ENCODE assay signal across 21 cellular contexts in genomic region chr10:47095211-47095610, GRCh38.
DNase-seq lines count a peak whose midpoint lies in the region; ATAC-seq and TF ChIP-seq lines count a peak whose summit lies in the region.
"Had no signal": no experiment of that assay in that cellular context is flagged by ENCODE, and none has a peak within 500 bp of the region (broad histone marks: within the 10 kb centered on the region; RNA-seq: fewer than 3 reads in every experiment).

No MANE protein-coding gene starts in this region.

- H3K23ac ChIP-seq in H9 (ENCODE audit: insufficient read length, low read depth, low read length): no peak overlapping the region

- ATAC-seq in activated CD8-positive, alpha-beta memory T cell treated with anti-CD3 and anti-CD28 coated beads, Interleukin-2, amount 10 ng/mL, durations not matched to agents 7 days and 5 days: no peak
- ATAC-seq: A549, GM23338 had no signal

- DNase-seq in H9: peak; percentile 11
- DNase-seq in activated CD8-positive, alpha-beta memory T cell treated with anti-CD3 and anti-CD28 coated beads, Interleukin-2, amount 10 ng/mL, durations not matched to agents 7 days and 5 days: peak; percentile 7
- peak; percentile 20 for DNase-seq in endodermal cell
- peak; percentile 74 for DNase-seq in osteocyte (ENCODE audit: extremely low spot score, unreplicated experiment)
- no peak for DNase-seq in stimulated activated CD4-positive, alpha-beta T cell treated with anti-CD3 and anti-CD28 coated beads, Interleukin-12 subunit alpha, Interleukin-12 subunit beta, amount 100 ng/mL, for 4 hours
- no peak for DNase-seq in smooth muscle cell (lab: John Stamatoyannopoulos, UW; ENCODE audit: unreplicated experiment)
- no peak for DNase-seq in NCI-H446 treated with DMSO at 0.1 percent for 48 hours (lab: John Stamatoyannopoulos, UW)
- DNase-seq in anterior cingulate cortex (lab: John Stamatoyannopoulos, UW): no peak
- DNase-seq: 8988T; ACHN; C1 segment of cervical spinal cord; Calu3; CD4-positive, alpha-beta memory T cell; COR-L47; DMS53; DMS79 treated with DMSO at 0.1 percent for 48 hours; GF-D8; HFFc6 had no signal

- H2AFZ ChIP-seq in H9 (ENCODE audit: low read length): no peak overlapping the region
- H2AFZ ChIP-seq in smooth muscle cell (ENCODE audit: low read depth): no peak overlapping the region
- H2AFZ ChIP-seq: GM23338 had no signal

- H2BK5ac ChIP-seq in H9 (ENCODE audit: insufficient read length, low read length): no peak overlapping the region

- H3K27ac Mint-ChIP-seq in H9: no peak overlapping the region
- H3K27ac Mint-ChIP-seq in activated CD8-positive, alpha-beta memory T cell treated with anti-CD3 and anti-CD28 coated beads, Interleukin-2, amount 10 ng/mL, durations not matched to agents 7 days and 5 days: no peak overlapping the region
- H3K27ac Mint-ChIP-seq in endodermal cell: no peak overlapping the region
- no peak overlapping the region for H3K27ac Mint-ChIP-seq in osteocyte (ENCODE audit: unreplicated experiment)
- H3K27ac Mint-ChIP-seq: CD4-positive, alpha-beta memory T cell; GM23338; HFFc6 had no signal

- H3K79me1 ChIP-seq in H9 (ENCODE audit: insufficient read depth, low read depth, low read length, poor library complexity, severe bottlenecking): no peaks in the 10 kb centered on the region

- H3K27me3 Mint-ChIP-seq in H9 (ENCODE audit: low read depth): no peaks in the 10 kb centered on the region; the same call in none of the 2 replicates
- peaks cover 2% of the 10 kb centered on the region for H3K27me3 Mint-ChIP-seq in activated CD8-positive, alpha-beta memory T cell treated with anti-CD3 and anti-CD28 coated beads, Interleukin-2, amount 10 ng/mL, durations not matched to agents 7 days and 5 days
- peaks cover 8% of the 10 kb centered on the region for H3K27me3 Mint-ChIP-seq in endodermal cell (ENCODE audit: insufficient read depth)
- peaks cover 2% of the 10 kb centered on the region for H3K27me3 Mint-ChIP-seq in osteocyte (ENCODE audit: unreplicated experiment)
- H3K27me3 Mint-ChIP-seq: CD4-positive, alpha-beta memory T cell had no signal

- H3K4me1 Mint-ChIP-seq in H9 (no peaks in the 10 kb centered on the region), endodermal cell (no peaks in the 10 kb centered on the region), osteocyte (ENCODE audit: unreplicated experiment) (no peaks in the 10 kb centered on the region)
- no peaks in the 10 kb centered on the region for H3K4me1 Mint-ChIP-seq in activated CD8-positive, alpha-beta memory T cell treated with anti-CD3 and anti-CD28 coated beads, Interleukin-2, amount 10 ng/mL, durations not matched to agents 7 days and 5 days
- H3K4me1 Mint-ChIP-seq: CD4-positive, alpha-beta memory T cell; GM23338 had no signal

- H3K27me3 ChIP-seq in H9 (ENCODE audit: insufficient read depth, low read length) (no peaks in the 10 kb centered on the region), endodermal cell (ENCODE audit: control insufficient read depth, insufficient read depth, low read length, poor library complexity, severe bottlenecking) (no peaks in the 10 kb centered on the region), smooth muscle cell (ENCODE audit: low read depth) (no peaks in the 10 kb centered on the region)

- H3K4me3 Mint-ChIP-seq in H9 (no peak overlapping the region), endodermal cell (no peak overlapping the region), osteocyte (ENCODE audit: unreplicated experiment) (no peak overlapping the region)
- no peak overlapping the region for H3K4me3 Mint-ChIP-seq in activated CD8-positive, alpha-beta memory T cell treated with anti-CD3 and anti-CD28 coated beads, Interleukin-2, amount 10 ng/mL, durations not matched to agents 7 days and 5 days
- H3K4me3 Mint-ChIP-seq: CD4-positive, alpha-beta memory T cell; GM23338; HFFc6 had no signal

- H3K9ac ChIP-seq in H9 (ENCODE audit: extremely low read depth, insufficient read length, low read length) (no peak overlapping the region), endodermal cell (ENCODE audit: extremely low read depth, low read length, poor library complexity, severe bottlenecking) (no peak overlapping the region), smooth muscle cell (ENCODE audit: low read depth) (no peak overlapping the region)

- no peak overlapping the region for H4K8ac ChIP-seq in H9 (replicated peaks; ENCODE audit: insufficient read length, low read depth, low read length)

- H3K27ac ChIP-seq in H9 (ENCODE audit: insufficient read length, low read depth, low read length) (no peak overlapping the region), endodermal cell (ENCODE audit: low read depth, low read length) (no peak overlapping the region), smooth muscle cell (ENCODE audit: low read depth) (no peak overlapping the region)
- H3K27ac ChIP-seq: A549 had no signal

- CTCF ChIA-PET in activated CD8-positive, alpha-beta memory T cell treated with anti-CD3 and anti-CD28 coated beads, Interleukin-2, amount 10 ng/mL, durations not matched to agents 7 days and 5 days (lab: Charles Lee): no interaction called here

- no peaks in the 10 kb centered on the region for H3F3A ChIP-seq in smooth muscle cell (ENCODE audit: low read depth)

- no peak overlapping the region for H2BK12ac ChIP-seq in H9 (ENCODE audit: insufficient read length, low read depth, low read length)

- no peak overlapping the region for H2BK120ac ChIP-seq in H9 (ENCODE audit: low read depth, low read length, poor library complexity, severe bottlenecking)

- H4K20me1 ChIP-seq in H9 (ENCODE audit: control insufficient read depth, insufficient read depth, insufficient read length) (no peaks in the 10 kb centered on the region), smooth muscle cell (ENCODE audit: low read depth) (no peaks in the 10 kb centered on the region)

- no peak overlapping the region for H2BK20ac ChIP-seq in H9 (ENCODE audit: low read depth, low read length, poor library complexity, severe bottlenecking)

- H2AK5ac ChIP-seq in H9 (ENCODE audit: insufficient read length, low read length): no peak overlapping the region

- H3K36me3 ChIP-seq in endodermal cell (ENCODE audit: control insufficient read depth, insufficient read depth, low read length) (no peaks in the 10 kb centered on the region), smooth muscle cell (ENCODE audit: low read depth) (no peaks in the 10 kb centered on the region)
- H3K36me3 ChIP-seq: HAP-1 had no signal

- TF ChIP-seq CTCF in H9 (conservative IDR thresholded peaks at IDR 0.05) (no peak), endodermal cell (conservative IDR thresholded peaks at IDR 0.05) (no peak), osteocyte (IDR thresholded peaks at IDR 0.05) (no peak), smooth muscle cell (IDR thresholded peaks at IDR 0.05; ENCODE audit: borderline replicate concordance, insufficient read depth, poor library complexity, severe bottlenecking) (no peak)

- no peaks in the 10 kb centered on the region; a peak in 2 of 7 replicates for H3K36me3 Mint-ChIP-seq in H9 (ENCODE audit: insufficient read depth in 1 of 3, low read depth in 3 of 3)
- no peaks in the 10 kb centered on the region for H3K36me3 Mint-ChIP-seq in activated CD8-positive, alpha-beta memory T cell treated with anti-CD3 and anti-CD28 coated beads, Interleukin-2, amount 10 ng/mL, durations not matched to agents 7 days and 5 days
- H3K36me3 Mint-ChIP-seq in endodermal cell (ENCODE audit: low read depth): no peaks in the 10 kb centered on the region
- H3K36me3 Mint-ChIP-seq in osteocyte (ENCODE audit: unreplicated experiment): no peaks in the 10 kb centered on the region
- H3K36me3 Mint-ChIP-seq: CD4-positive, alpha-beta memory T cell had no signal

- no peak overlapping the region for H2BK15ac ChIP-seq in H9 (ENCODE audit: low read depth, low read length)

- H3T11ph ChIP-seq in H9 (ENCODE audit: low read length): no peak overlapping the region

- WGBS in H9 (ENCODE audit: extremely low coverage, insufficient read length, low lambda C conversion rate): no CpG with 5 or more reads among the region's 12 CpGs
- 92 to 100% methylated on average over 1 to 12 of the region's 12 CpGs for WGBS in endodermal cell (ENCODE audit: insufficient coverage in 1 of 2, insufficient read length in 1 of 2), 2 experiments
- WGBS in smooth muscle cell (ENCODE audit: low lambda C conversion rate): 96% methylated on average over 12 of the region's 12 CpGs

- H4K91ac ChIP-seq in H9 (ENCODE audit: insufficient read length, low read depth, low read length): no peak overlapping the region

- H3K4me3 ChIP-seq in endodermal cell (ENCODE audit: low read length) (no peak overlapping the region), smooth muscle cell (no peak overlapping the region)
- H3K4me3 ChIP-seq: A549, GM23338, HAP-1 had no signal

- H3K4me1 ChIP-seq in H9 (ENCODE audit: insufficient read depth, low read length) (no peaks in the 10 kb centered on the region), endodermal cell (ENCODE audit: control insufficient read depth, insufficient read depth, low read length) (no peaks in the 10 kb centered on the region), smooth muscle cell (ENCODE audit: low read depth) (no peaks in the 10 kb centered on the region)
- H3K4me1 ChIP-seq: A549, HAP-1 had no signal

- no peak overlapping the region for H4K5ac ChIP-seq in H9 (ENCODE audit: insufficient read length, low read depth, low read length)

- H3K56ac ChIP-seq in H9 (ENCODE audit: insufficient read length, low read depth, low read length): no peak overlapping the region

- H3K79me2 ChIP-seq in H9 (ENCODE audit: insufficient read depth, low read length) (no peaks in the 10 kb centered on the region), smooth muscle cell (ENCODE audit: low read depth) (no peaks in the 10 kb centered on the region)

- no peak overlapping the region for H3K4ac ChIP-seq in H9 (ENCODE audit: low read depth, low read length)

- H3K23me2 ChIP-seq in H9 (ENCODE audit: insufficient read length, low read depth, low read length, poor library complexity, severe bottlenecking): no peaks in the 10 kb centered on the region

- H3K14ac ChIP-seq in H9 (ENCODE audit: insufficient read depth, low read length): no peak overlapping the region; the same call in 1 of the 2 replicates

- no peak overlapping the region for H3K4me2 ChIP-seq in H9 (ENCODE audit: insufficient read depth, insufficient read length, low read length)
- H3K4me2 ChIP-seq in smooth muscle cell: no peak overlapping the region
- H3K4me2 ChIP-seq: A549, GM23338 had no signal

- peaks cover 6 to 15% of the 10 kb centered on the region in 2 experiments; a peak in 4 of 5 replicates for H3K9me3 Mint-ChIP-seq in H9
- no peaks in the 10 kb centered on the region for H3K9me3 Mint-ChIP-seq in activated CD8-positive, alpha-beta memory T cell treated with anti-CD3 and anti-CD28 coated beads, Interleukin-2, amount 10 ng/mL, durations not matched to agents 7 days and 5 days (ENCODE audit: low read depth)
- no peaks in the 10 kb centered on the region for H3K9me3 Mint-ChIP-seq in endodermal cell
- H3K9me3 Mint-ChIP-seq in osteocyte (ENCODE audit: unreplicated experiment): no peaks in the 10 kb centered on the region

- no peak overlapping the region for H3K18ac ChIP-seq in H9 (ENCODE audit: insufficient read length, low read depth, low read length)

- no peaks in the 10 kb centered on the region for H3K9me3 ChIP-seq in H9 (ENCODE audit: control insufficient read depth, low read depth, low read length)
- H3K9me3 ChIP-seq in endodermal cell (ENCODE audit: control insufficient read depth, low read length): no peaks in the 10 kb centered on the region
- H3K9me3 ChIP-seq in smooth muscle cell (replicated peaks; ENCODE audit: low read depth): no peaks in the 10 kb centered on the region
- H3K9me3 ChIP-seq: HAP-1 had no signal

Comparison
In these comparisons a context has a peak if more than half of its experiments do, and no peak if none do; other contexts are left out.
1. DNase-seq: peak in H9 (single experiment), activated CD8-positive, alpha-beta memory T cell treated with anti-CD3 and anti-CD28 coated beads, Interleukin-2, amount 10 ng/mL, durations not matched to agents 7 days and 5 days (single experiment), endodermal cell (single experiment) and osteocyte (single experiment); none in stimulated activated CD4-positive, alpha-beta T cell treated with anti-CD3 and anti-CD28 coated beads, Interleukin-12 subunit alpha, Interleukin-12 subunit beta, amount 100 ng/mL, for 4 hours (single experiment), smooth muscle cell (single experiment), NCI-H446 treated with DMSO at 0.1 percent for 48 hours (single experiment) and anterior cingulate cortex (0 of 58).